In the genomic region with DNA sequence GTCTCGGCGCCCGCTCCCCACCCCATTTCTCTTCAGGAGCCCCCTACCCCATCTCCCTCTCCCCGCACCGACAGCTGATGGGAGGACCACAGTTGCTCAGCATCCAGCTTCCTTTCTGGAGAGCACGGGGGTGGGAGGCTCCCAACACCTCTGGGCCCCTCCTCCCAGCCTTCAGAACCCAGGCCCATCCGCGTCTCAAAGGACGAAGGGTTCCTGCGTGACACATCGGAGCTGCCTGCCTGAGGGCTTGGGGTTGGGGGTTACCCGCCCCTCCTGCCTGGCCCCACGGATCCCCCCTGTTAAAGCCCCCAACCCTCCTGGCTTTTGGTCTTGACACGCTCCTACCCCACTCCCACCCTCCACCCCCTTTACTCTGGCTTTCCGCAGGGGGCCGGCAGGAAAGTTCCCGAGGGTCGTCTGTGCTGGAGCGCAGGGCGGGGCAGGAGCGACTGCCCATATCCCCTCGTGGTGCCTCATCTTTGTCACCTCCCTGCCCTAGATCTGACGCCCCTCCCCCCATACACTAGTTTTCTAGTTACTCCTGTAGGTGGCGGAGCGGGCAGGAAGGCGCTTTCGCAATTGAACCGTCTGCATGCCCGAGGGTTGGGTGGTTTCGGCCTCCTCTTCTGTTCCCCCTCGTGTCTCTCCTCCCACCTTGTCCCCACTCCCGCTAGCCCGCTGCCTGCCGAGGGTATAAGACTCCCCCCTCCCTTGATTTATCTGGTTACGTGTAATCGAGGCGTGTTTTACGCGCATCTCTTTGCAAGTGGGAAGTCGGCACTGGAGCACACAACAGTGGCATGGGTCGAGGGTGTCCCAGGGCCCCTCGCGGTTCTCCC, we compare ENCODE assay signal across 1 cellular context.
TF ChIP-seq lines count a peak whose summit lies in the region.

No MANE protein-coding gene starts in this region.

TF ChIP-seq in H1, 55 proteins besides CTCF, POLR2A, EP300 and RAD21:
- TF ChIP-seq RBBP5 (IDR thresholded peaks at IDR 0.05; ENCODE audit: borderline replicate concordance, low read depth, low read length) (no peak), PHF8 (conservative IDR thresholded peaks at IDR 0.05; ENCODE audit: low read depth, low read length) (0 out of 2 replicates have a peak, but pooled peaks have one; percentile 27), TBP (IDR thresholded peaks at IDR 0.05; ENCODE audit: low read depth, low read length) (no peak), CBX5 (IDR thresholded peaks at IDR 0.05; ENCODE audit: low read depth, low read length) (no peak), CTBP2 (IDR thresholded peaks at IDR 0.05; ENCODE audit: borderline replicate concordance, insufficient read depth, insufficient read length, low read length) (no peak), YY1 (IDR thresholded peaks at IDR 0.05; ENCODE audit: low read depth, low read length) (0 out of 2 replicates have a peak, but pooled peaks have one; percentile 16), RXRA (IDR thresholded peaks at IDR 0.05; ENCODE audit: insufficient read depth, low read depth, low read length) (no peak), ATF2 (IDR thresholded peaks at IDR 0.05; ENCODE audit: low read length) (no peak), RFX5 (IDR thresholded peaks at IDR 0.05; ENCODE audit: borderline replicate concordance, low read depth, low read length) (no peak), MAFK (IDR thresholded peaks at IDR 0.05; ENCODE audit: low read depth, low read length) (no peak), CREB1 (IDR thresholded peaks at IDR 0.05) (peak; percentile 54; the same call in 1 of the 2 replicates), TAF1 (IDR thresholded peaks at IDR 0.05; ENCODE audit: low read depth, low read length) (no peak), BACH1 (IDR thresholded peaks at IDR 0.05; ENCODE audit: low read length) (no peak), FOSL1 (IDR thresholded peaks at IDR 0.05; ENCODE audit: insufficient read depth, low read depth, low read length) (no peak), TCF12 (IDR thresholded peaks at IDR 0.05; ENCODE audit: low read depth, low read length) (no peak), EGR1 (IDR thresholded peaks at IDR 0.05; ENCODE audit: borderline replicate concordance, low read depth, low read length) (no peak), GTF2F1 (IDR thresholded peaks at IDR 0.05; ENCODE audit: borderline replicate concordance, low read depth, low read length) (no peak), BRCA1 (IDR thresholded peaks at IDR 0.05; ENCODE audit: low read depth, low read length) (no peak), JUN (IDR thresholded peaks at IDR 0.05; ENCODE audit: low read depth, low read length) (no peak), SRF (IDR thresholded peaks at IDR 0.05; ENCODE audit: low read depth, low read length) (no peak), EZH2 (IDR thresholded peaks at IDR 0.05; ENCODE audit: low read depth, low read length, severe bottlenecking) (no peak), SP2 (IDR thresholded peaks at IDR 0.05; ENCODE audit: low read length) (no peak), SIN3A (conservative IDR thresholded peaks at IDR 0.05 in 1 of 2, IDR thresholded peaks at IDR 0.05 in 1 of 2; ENCODE audit: low read depth in 1 of 2, low read length in 2 of 2) (peak in 1 of 2 experiments; percentile 79; a peak in 2 of 4 replicates), CHD7 (IDR thresholded peaks at IDR 0.05; ENCODE audit: insufficient replicate concordance, low read length) (no peak), KDM4A (IDR thresholded peaks at IDR 0.05; ENCODE audit: low read depth, low read length, severe bottlenecking) (no peak), CHD2 (IDR thresholded peaks at IDR 0.05; ENCODE audit: low read length) (0 out of 2 replicates have a peak, but pooled peaks have one; percentile 7), POU5F1 (IDR thresholded peaks at IDR 0.05; ENCODE audit: low read depth, low read length) (no peak), SIRT6 (IDR thresholded peaks at IDR 0.05; ENCODE audit: low read length) (no peak), KDM5A (IDR thresholded peaks at IDR 0.05; ENCODE audit: low read length) (no peak), HDAC6 (IDR thresholded peaks at IDR 0.05; ENCODE audit: low read depth, low read length) (no peak), BCL11A (IDR thresholded peaks at IDR 0.05; ENCODE audit: low read depth in 2 of 2, low read length in 2 of 2) (no peak), HDAC2 (IDR thresholded peaks at IDR 0.05; ENCODE audit: borderline replicate concordance in 1 of 2, low read depth in 2 of 2, low read length in 2 of 2) (no peak), ZNF274 (IDR thresholded peaks at IDR 0.05; ENCODE audit: borderline replicate concordance, extremely low read depth, low read length) (no peak), TAF7 (optimal IDR thresholded peaks at IDR 0.05; ENCODE audit: borderline replicate concordance, low read depth, low read length) (no peak), POLR2AphosphoS5 (IDR thresholded peaks at IDR 0.05; ENCODE audit: low read depth, low read length) (no peak), CHD1 (IDR thresholded peaks at IDR 0.05; ENCODE audit: low read depth, low read length) (no peak), SP1 (IDR thresholded peaks at IDR 0.05; ENCODE audit: low read depth, low read length) (0 out of 2 replicates have a peak, but pooled peaks have one; percentile 40), NRF1 (IDR thresholded peaks at IDR 0.05; ENCODE audit: low read depth, low read length) (no peak), KDM1A (IDR thresholded peaks at IDR 0.05; ENCODE audit: borderline replicate concordance, low read length) (no peak), NANOG (IDR thresholded peaks at IDR 0.05; ENCODE audit: insufficient read depth, low read depth, low read length, poor library complexity, severe bottlenecking) (no peak), GABPA (IDR thresholded peaks at IDR 0.05; ENCODE audit: borderline replicate concordance, insufficient read depth, low read length) (no peak; the same call in 1 of the 2 replicates), CBX8 (IDR thresholded peaks at IDR 0.05; ENCODE audit: borderline replicate concordance, low read depth, low read length) (no peak), SIX5 (IDR thresholded peaks at IDR 0.05; ENCODE audit: low read depth, low read length) (no peak), ATF3 (IDR thresholded peaks at IDR 0.05; ENCODE audit: insufficient read depth, low read depth, low read length) (no peak), SP4 (IDR thresholded peaks at IDR 0.05; ENCODE audit: low read length) (no peak), RNF2 (IDR thresholded peaks at IDR 0.05; ENCODE audit: borderline replicate concordance, low read depth, low read length, missing control alignments, poor library complexity, severe bottlenecking) (no peak), SUZ12 (IDR thresholded peaks at IDR 0.05; ENCODE audit: low read length) (no peak), SAP30 (IDR thresholded peaks at IDR 0.05; ENCODE audit: insufficient read depth, insufficient replicate concordance, low read length) (no peak), JUND (IDR thresholded peaks at IDR 0.05; ENCODE audit: low read length) (no peak), CEBPB (IDR thresholded peaks at IDR 0.05; ENCODE audit: low read depth, low read length) (peak; percentile 95)
- TF ChIP-seq, protein P1, sequence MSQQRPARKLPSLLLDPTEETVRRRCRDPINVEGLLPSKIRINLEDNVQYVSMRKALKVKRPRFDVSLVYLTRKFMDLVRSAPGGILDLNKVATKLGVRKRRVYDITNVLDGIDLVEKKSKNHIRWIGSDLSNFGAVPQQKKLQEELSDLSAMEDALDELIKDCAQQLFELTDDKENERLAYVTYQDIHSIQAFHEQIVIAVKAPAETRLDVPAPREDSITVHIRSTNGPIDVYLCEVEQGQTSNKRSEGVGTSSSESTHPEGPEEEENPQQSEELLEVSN (IDR thresholded peaks at IDR 0.05): peak; percentile 47; the same call in 1 of the 2 replicates
- TF ChIP-seq, protein P2, sequence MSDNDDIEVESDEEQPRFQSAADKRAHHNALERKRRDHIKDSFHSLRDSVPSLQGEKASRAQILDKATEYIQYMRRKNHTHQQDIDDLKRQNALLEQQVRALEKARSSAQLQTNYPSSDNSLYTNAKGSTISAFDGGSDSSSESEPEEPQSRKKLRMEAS (IDR thresholded peaks at IDR 0.05): peak; percentile 76
- TF ChIP-seq, protein P3, sequence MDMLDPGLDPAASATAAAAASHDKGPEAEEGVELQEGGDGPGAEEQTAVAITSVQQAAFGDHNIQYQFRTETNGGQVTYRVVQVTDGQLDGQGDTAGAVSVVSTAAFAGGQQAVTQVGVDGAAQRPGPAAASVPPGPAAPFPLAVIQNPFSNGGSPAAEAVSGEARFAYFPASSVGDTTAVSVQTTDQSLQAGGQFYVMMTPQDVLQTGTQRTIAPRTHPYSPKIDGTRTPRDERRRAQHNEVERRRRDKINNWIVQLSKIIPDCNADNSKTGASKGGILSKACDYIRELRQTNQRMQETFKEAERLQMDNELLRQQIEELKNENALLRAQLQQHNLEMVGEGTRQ (IDR thresholded peaks at IDR 0.05; ENCODE audit: low read length): no peak
